Comparison of ENCODE assay signal across 16 cellular contexts in genomic region chr16:2841606-2842339, GRCh38. TPM values are rescaled to one million over a fixed set of nuclear protein-coding genes. Genes with fewer than 3 reads are reported as not detected.
DNase-seq lines count a peak whose midpoint lies in the region; ATAC-seq, FAIRE-seq and TF ChIP-seq lines count a peak whose summit lies in the region.
"Had no signal": no experiment of that assay in that cellular context is flagged by ENCODE, and none has a peak within 500 bp of the region (broad histone marks: within the 10 kb centered on the region; RNA-seq: fewer than 3 reads in every experiment).

No MANE protein-coding gene starts in this region.

- no peaks in the 10 kb centered on the region for H3K9me3 Mint-ChIP-seq in activated naive CD8-positive, alpha-beta T cell treated with anti-CD3 and anti-CD28 coated beads, Interleukin-2, amount 10 ng/mL, durations not matched to agents 7 days and 5 days
- no peaks in the 10 kb centered on the region for H3K9me3 Mint-ChIP-seq in natural killer cell

- no peaks in the 10 kb centered on the region for H4K20me1 ChIP-seq in smooth muscle cell (ENCODE audit: low read depth)

- intact Hi-C loops in left ventricle myocardium inferior (cut with micrococcal nuclease): no loop called here
- intact Hi-C loops in Right ventricle myocardium inferior (cut with DNase I): no loop called here
- intact Hi-C loops in natural killer cell (cut with micrococcal nuclease): loop anchor here (1.0 to 5.0 kb wide), 2 partner anchors 27 to 41 kb away; partner anchors contain the start of gene FLYWCH2
- intact Hi-C loops in aorta (cut with DNase I): no loop called here

- no peak for TF ChIP-seq POLR2A in GM12891 (IDR thresholded peaks at IDR 0.05; ENCODE audit: low read depth, low read length)

- no peak overlapping the region for H3K4me2 ChIP-seq in smooth muscle cell

- peaks cover 36% of the 10 kb centered on the region for H3K4me1 Mint-ChIP-seq in activated naive CD8-positive, alpha-beta T cell treated with anti-CD3 and anti-CD28 coated beads, Interleukin-2, amount 10 ng/mL, durations not matched to agents 7 days and 5 days
- H3K4me1 Mint-ChIP-seq in natural killer cell: peaks cover 69 to 80% of the 10 kb centered on the region in 2 donors

- H3K4me3 ChIP-seq in left ventricle myocardium inferior (peak overlapping the region; percentile 19), aorta (ENCODE audit: low read length in 2 of 2) (no peak overlapping the region), smooth muscle cell (no peak overlapping the region)

- no peak for TF ChIP-seq CTCF in left ventricle myocardium inferior (IDR thresholded peaks at IDR 0.05; ENCODE audit: borderline replicate concordance)
- TF ChIP-seq CTCF in natural killer cell (IDR thresholded peaks at IDR 0.05): no peak
- TF ChIP-seq CTCF in smooth muscle cell (IDR thresholded peaks at IDR 0.05; ENCODE audit: borderline replicate concordance, insufficient read depth, poor library complexity, severe bottlenecking): no peak

- peak overlapping the region; percentile 25 for H3K27ac ChIP-seq in left ventricle myocardium inferior (replicated peaks)
- H3K27ac ChIP-seq in aorta (ENCODE audit: low read depth in 1 of 2, low read length in 2 of 2): no peak overlapping the region
- H3K27ac ChIP-seq in smooth muscle cell (ENCODE audit: low read depth): no peak overlapping the region
- H3K27ac ChIP-seq: neutrophil had no signal

- no peaks in the 10 kb centered on the region for H3K36me3 Mint-ChIP-seq in activated naive CD8-positive, alpha-beta T cell treated with anti-CD3 and anti-CD28 coated beads, Interleukin-2, amount 10 ng/mL, durations not matched to agents 7 days and 5 days
- no peaks in the 10 kb centered on the region for H3K36me3 Mint-ChIP-seq in natural killer cell

- 86 to 88% methylated on average over 17 to 18 of the region's 18 CpGs for WGBS in aorta, 2 donors
- WGBS in smooth muscle cell (ENCODE audit: low lambda C conversion rate): 87% methylated on average over 18 of the region's 18 CpGs

- H3K4me1 ChIP-seq in left ventricle myocardium inferior: peaks cover 17% of the 10 kb centered on the region
- H3K4me1 ChIP-seq in aorta (ENCODE audit: control insufficient read depth in 1 of 2, insufficient read depth in 2 of 2, low read length in 2 of 2): no peaks in the 10 kb centered on the region
- H3K4me1 ChIP-seq in smooth muscle cell (ENCODE audit: low read depth): no peaks in the 10 kb centered on the region

- H3K4me3 Mint-ChIP-seq in activated naive CD8-positive, alpha-beta T cell treated with anti-CD3 and anti-CD28 coated beads, Interleukin-2, amount 10 ng/mL, durations not matched to agents 7 days and 5 days: peak overlapping the region; percentile 44
- H3K4me3 Mint-ChIP-seq in natural killer cell: peak overlapping the region; percentile 93

- H3K27ac Mint-ChIP-seq in activated naive CD8-positive, alpha-beta T cell treated with anti-CD3 and anti-CD28 coated beads, Interleukin-2, amount 10 ng/mL, durations not matched to agents 7 days and 5 days: peak overlapping the region; percentile 83
- H3K27ac Mint-ChIP-seq in natural killer cell: peak overlapping the region; percentile 96 to 97

- H2AFZ ChIP-seq in smooth muscle cell (ENCODE audit: low read depth): no peak overlapping the region

- H3K27me3 ChIP-seq in left ventricle myocardium inferior (ENCODE audit: low read depth): peaks cover 58% of the 10 kb centered on the region
- H3K27me3 ChIP-seq in aorta (ENCODE audit: control insufficient read depth in 1 of 2, insufficient read depth in 2 of 2, low read length in 1 of 2): no peaks in the 10 kb centered on the region
- H3K27me3 ChIP-seq in smooth muscle cell (ENCODE audit: low read depth): no peaks in the 10 kb centered on the region
- H3K27me3 ChIP-seq: transverse colon had no signal

- H3K9me3 ChIP-seq in left ventricle myocardium inferior (replicated peaks) (no peaks in the 10 kb centered on the region), aorta (ENCODE audit: control insufficient read depth, low read length) (no peaks in the 10 kb centered on the region), smooth muscle cell (replicated peaks; ENCODE audit: low read depth) (no peaks in the 10 kb centered on the region)
- H3K9me3 ChIP-seq: Caco-2, esophagus squamous epithelium, neutrophil, transverse colon had no signal

- no peak overlapping the region for H3K9ac ChIP-seq in smooth muscle cell (ENCODE audit: low read depth)

- peaks cover 5% of the 10 kb centered on the region for H3K27me3 Mint-ChIP-seq in activated naive CD8-positive, alpha-beta T cell treated with anti-CD3 and anti-CD28 coated beads, Interleukin-2, amount 10 ng/mL, durations not matched to agents 7 days and 5 days
- no peaks in the 10 kb centered on the region for H3K27me3 Mint-ChIP-seq in natural killer cell (ENCODE audit: low read depth in 2 of 2)

- no peak for FAIRE-seq in GM12891 (lab: Jason Lieb, UNC)
- FAIRE-seq: bronchial epithelial cell had no signal

- H3K79me2 ChIP-seq in smooth muscle cell (ENCODE audit: low read depth): no peaks in the 10 kb centered on the region

- POLR2A ChIA-PET in activated naive CD8-positive, alpha-beta T cell treated with anti-CD3 and anti-CD28 coated beads, Interleukin-2, amount 10 ng/mL, durations not matched to agents 7 days and 5 days (lab: Charles Lee): interaction anchor here (1.1 kb wide), 1 partner anchor 26 kb away, joined by 5 read pairs; no protein-coding TSS in a partner anchor

- ATAC-seq in Right ventricle myocardium inferior: no peak
- ATAC-seq in activated naive CD8-positive, alpha-beta T cell treated with anti-CD3 and anti-CD28 coated beads, Interleukin-2, amount 10 ng/mL, durations not matched to agents 7 days and 5 days (ENCODE audit: low read depth): no peak
- ATAC-seq in natural killer cell: peak; percentile 75 to 81 (median 78)
- peak; percentile 17 for ATAC-seq in aorta (ENCODE audit: low FRiP score)

- H3F3A ChIP-seq in smooth muscle cell (ENCODE audit: low read depth): peaks cover 4% of the 10 kb centered on the region

- H3K36me3 ChIP-seq in left ventricle myocardium inferior (no peaks in the 10 kb centered on the region), aorta (ENCODE audit: control insufficient read depth in 1 of 2, insufficient read depth in 2 of 2, low read length in 1 of 2) (no peaks in the 10 kb centered on the region), smooth muscle cell (ENCODE audit: low read depth) (no peaks in the 10 kb centered on the region)
- H3K36me3 ChIP-seq: esophagus squamous epithelium, neutrophil, transverse colon had no signal

- DNase-seq in left ventricle myocardium inferior (peak; percentile 10), Right ventricle myocardium inferior (ENCODE audit: missing footprints) (no peak), natural killer cell (peak; percentile 49), aorta (peak in 1 of 2 donors; percentile 53), smooth muscle cell (lab: John Stamatoyannopoulos, UW; ENCODE audit: unreplicated experiment) (no peak), GM12891 (ENCODE audit: insufficient read length, low spot score) (no peak)
- no peak for DNase-seq in activated naive CD8-positive, alpha-beta T cell treated with anti-CD3 and anti-CD28 coated beads, Interleukin-2, amount 10 ng/mL, durations not matched to agents 7 days and 5 days
- no peak for DNase-seq in activated CD4-positive, CD25-positive, alpha-beta regulatory T cell treated with anti-CD3 and anti-CD28 coated beads, Interleukin-2, amount 50 U/mL, for 72 hours
- DNase-seq: Caco-2, esophagus squamous epithelium, NCI-H2029 treated with DMSO at 0.1 percent for 48 hours had no signal

RNA-seq across cellular contexts. Expression of gene ZG16B, which starts 11.7 kb away (rescaled TPM):
- 0.27 TPM for total RNA-seq in left ventricle myocardium inferior
- total RNA-seq in Right ventricle myocardium inferior: 0.35 TPM
- 1 to 10 TPM; 6.7 to 8.1 TPM for total RNA-seq in activated naive CD8-positive, alpha-beta T cell treated with anti-CD3 and anti-CD28 coated beads, Interleukin-2, amount 10 ng/mL, durations not matched to agents 7 days and 5 days
- 1 to 10 TPM in 2 of 3 donors, under 1 TPM in 1; 0.78 to 1.5 (median 1.1) TPM for total RNA-seq in natural killer cell
- under 1 TPM in 1 of 2 donors, not detected in 1; 0.48 TPM for total RNA-seq in aorta
- 1 to 10 TPM in 1 of 2 donors, not detected in 1; 4.8 TPM for polyA plus RNA-seq in aorta
- total RNA-seq in smooth muscle cell: not detected in 2 replicates
- not detected in 2 replicates for polyA plus RNA-seq in smooth muscle cell
- 8.1 TPM for polyA plus RNA-seq in GM12891 (2012; ENCODE audit: low read depth, missing spikeins)

RNA-seq across cellular contexts. Expression of gene PRSS22, which starts 16.2 kb away (rescaled TPM):
- total RNA-seq in left ventricle myocardium inferior (not detected), Right ventricle myocardium inferior (not detected), natural killer cell (1 to 10 TPM; 1.5 to 7.7 (median 3.3) TPM), aorta (not detected), smooth muscle cell (2.2 TPM in 1 of 2 replicates, not detected in the other)
- not detected for total RNA-seq in activated naive CD8-positive, alpha-beta T cell treated with anti-CD3 and anti-CD28 coated beads, Interleukin-2, amount 10 ng/mL, durations not matched to agents 7 days and 5 days
- polyA plus RNA-seq in aorta (1 to 10 TPM in 1 of 2 donors, under 1 TPM in 1; 0.31 to 1.5 TPM), smooth muscle cell (0.79 and 3.7 TPM in 2 replicates)
- not detected for polyA plus RNA-seq in GM12891 (2012; ENCODE audit: low read depth, missing spikeins)
- total RNA-seq: T-helper 2 cell treated with Interferon-gamma antibody and Interleukin-4, amounts not matched to agents 100 ng/mL and 5 ng/mL, for 36 hours had no signal

RNA-seq across cellular contexts. Expression of gene PRSS21, which starts 24.7 kb away (rescaled TPM):
- total RNA-seq in left ventricle myocardium inferior (not detected), Right ventricle myocardium inferior (not detected), natural killer cell (1 to 10 TPM in 1 of 3 donors, under 1 TPM in 1, not detected in 1; 0.64 to 6.6 TPM), aorta (not detected), smooth muscle cell (not detected in 2 replicates)
- 1 to 10 TPM; 5.6 to 6.9 TPM for total RNA-seq in activated naive CD8-positive, alpha-beta T cell treated with anti-CD3 and anti-CD28 coated beads, Interleukin-2, amount 10 ng/mL, durations not matched to agents 7 days and 5 days
- polyA plus RNA-seq in aorta (not detected), smooth muscle cell (not detected in 2 replicates)
- 29.1 TPM for polyA plus RNA-seq in GM12891 (2012; ENCODE audit: low read depth, missing spikeins)
- total RNA-seq: Caco-2 had no signal

RNA-seq across cellular contexts. Expression of gene FLYWCH2, which starts 41.2 kb away (rescaled TPM):
- 23.2 TPM for total RNA-seq in left ventricle myocardium inferior
- total RNA-seq in Right ventricle myocardium inferior: 31.3 TPM
- total RNA-seq in activated naive CD8-positive, alpha-beta T cell treated with anti-CD3 and anti-CD28 coated beads, Interleukin-2, amount 10 ng/mL, durations not matched to agents 7 days and 5 days: 10 to 100 TPM; 21.0 to 21.2 TPM
- 10 to 100 TPM; 12.0 to 12.7 (median 12.6) TPM for total RNA-seq in natural killer cell
- 10 to 100 TPM; 11.5 to 14.6 TPM for total RNA-seq in aorta
- polyA plus RNA-seq in aorta: 10 to 100 TPM; 18.8 to 32.6 TPM
- 31.7 and 44.6 TPM in 2 replicates for total RNA-seq in smooth muscle cell
- polyA plus RNA-seq in smooth muscle cell: 49.3 and 52.7 TPM in 2 replicates
- polyA plus RNA-seq in GM12891 (2012; ENCODE audit: low read depth, missing spikeins): 15.3 TPM

RNA-seq across cellular contexts. Expression of gene PRSS41, which starts 43.5 kb away (rescaled TPM):
- not detected for total RNA-seq in left ventricle myocardium inferior
- total RNA-seq in Right ventricle myocardium inferior: not detected
- total RNA-seq in activated naive CD8-positive, alpha-beta T cell treated with anti-CD3 and anti-CD28 coated beads, Interleukin-2, amount 10 ng/mL, durations not matched to agents 7 days and 5 days: not detected
- under 1 TPM in 1 of 3 donors, not detected in 2; 0.33 TPM for total RNA-seq in natural killer cell
- not detected for total RNA-seq in aorta
- polyA plus RNA-seq in aorta: not detected
- not detected in 2 replicates for total RNA-seq in smooth muscle cell
- not detected in 2 replicates for polyA plus RNA-seq in smooth muscle cell
- not detected for polyA plus RNA-seq in GM12891 (2012; ENCODE audit: low read depth, missing spikeins)
- total RNA-seq: bronchial epithelial cell; Caco-2; esophagus squamous epithelium; kidney epithelial cell; T-helper 2 cell treated with Interferon-gamma antibody and Interleukin-4, amounts not matched to agents 100 ng/mL and 5 ng/mL, for 36 hours; transverse colon had no signal

Comparison
In these comparisons a context has a peak if more than half of its experiments do, and no peak if none do; other contexts are left out.
1. DNase-seq: peak in left ventricle myocardium inferior (single experiment) and natural killer cell (single experiment); none in Right ventricle myocardium inferior (single experiment), activated naive CD8-positive, alpha-beta T cell treated with anti-CD3 and anti-CD28 coated beads, Interleukin-2, amount 10 ng/mL, durations not matched to agents 7 days and 5 days (single experiment), activated CD4-positive, CD25-positive, alpha-beta regulatory T cell treated with anti-CD3 and anti-CD28 coated beads, Interleukin-2, amount 50 U/mL, for 72 hours (single experiment), smooth muscle cell (single experiment) and GM12891 (single experiment).
2. ATAC-seq: peak in natural killer cell (3 of 3) and aorta (single experiment); none in Right ventricle myocardium inferior (single experiment) and activated naive CD8-positive, alpha-beta T cell treated with anti-CD3 and anti-CD28 coated beads, Interleukin-2, amount 10 ng/mL, durations not matched to agents 7 days and 5 days (single experiment).